1 cellular context compared by ENCODE assay signal in genomic region chr1:206672844-206673758, GRCh38.
TF ChIP-seq lines count a peak whose summit lies in the region.

No MANE protein-coding gene starts in this region.

TF ChIP-seq in K562, 482 proteins besides CTCF, POLR2A, EP300 and RAD21 (continued from another document and continues in another):
- TF ChIP-seq UBTF (IDR thresholded peaks at IDR 0.05; ENCODE audit: borderline replicate concordance in 1 of 2, low read depth in 2 of 2, low read length in 2 of 2) (peak in 1 of 2 experiments; percentile 85; a peak in 1 of 4 replicates), OTX1 (CRISPR knock-in tag; IDR thresholded peaks at IDR 0.05) (peak; percentile 80; the same call in 1 of the 2 replicates), PHF8 (IDR thresholded peaks at IDR 0.05; ENCODE audit: borderline replicate concordance, low read length) (no peak), ZBTB33 (CRISPR knock-in tag; IDR thresholded peaks at IDR 0.05) (peak; percentile 59; the same call in 1 of the 2 replicates), ZNF146 (CRISPR knock-in tag; IDR thresholded peaks at IDR 0.05; ENCODE audit: unreplicated experiment) (no peak), ZBTB2 (IDR thresholded peaks at IDR 0.05) (peak; percentile 72), SNAPC5 (CRISPR knock-in tag; IDR thresholded peaks at IDR 0.05) (no peak), ZNF639 (CRISPR knock-in tag; conservative IDR thresholded peaks at IDR 0.05 in 1 of 2, IDR thresholded peaks at IDR 0.05 in 1 of 2) (peak in 1 of 2 experiments; percentile 86; a peak in 2 of 4 replicates), SMC3 (conservative IDR thresholded peaks at IDR 0.05; ENCODE audit: insufficient read depth, low read depth, low read length) (no peak), CBX2 (IDR thresholded peaks at IDR 0.05; ENCODE audit: insufficient read depth, low read length, poor library complexity, severe bottlenecking) (no peak), ZNF507 (tag; conservative IDR thresholded peaks at IDR 0.05) (no peak), MITF (IDR thresholded peaks at IDR 0.05) (peak; percentile 94), ARHGAP35 (IDR thresholded peaks at IDR 0.05; ENCODE audit: partially characterized antibody) (peak; percentile 63), TAL1 (IDR thresholded peaks at IDR 0.05) (peak; percentile 97), ZBED1 (IDR thresholded peaks at IDR 0.05) (peak; percentile 88; the same call in 1 of the 2 replicates), ZHX1 (conservative IDR thresholded peaks at IDR 0.05; ENCODE audit: low read length) (no peak), ZBTB34 (CRISPR knock-in tag; IDR thresholded peaks at IDR 0.05) (no peak), NFIC (IDR thresholded peaks at IDR 0.05) (peak; percentile 87), HMBOX1 (IDR thresholded peaks at IDR 0.05) (peak; percentile 41; the same call in 1 of the 2 replicates), POLR2B (IDR thresholded peaks at IDR 0.05; ENCODE audit: low read depth, partially characterized antibody) (no peak), PTBP1 (IDR thresholded peaks at IDR 0.05; ENCODE audit: low read depth, low read length) (no peak), MTA2 (IDR thresholded peaks at IDR 0.05; ENCODE audit: low read depth) (peak; percentile 97), GTF2A2 (tag; IDR thresholded peaks at IDR 0.05) (no peak), HNRNPH1 (optimal IDR thresholded peaks at IDR 0.05; ENCODE audit: low read depth, low read length) (no peak), NELFE (IDR thresholded peaks at IDR 0.05; ENCODE audit: insufficient read depth, insufficient read length) (no peak), NR1H2 (CRISPR knock-in tag; IDR thresholded peaks at IDR 0.05) (no peak), PRPF4 (IDR thresholded peaks at IDR 0.05; ENCODE audit: insufficient read depth, low read depth, low read length, poor library complexity, severe bottlenecking) (no peak), SMARCE1 (IDR thresholded peaks at IDR 0.05) (peak; percentile 99), PREB (CRISPR knock-in tag; IDR thresholded peaks at IDR 0.05) (no peak), GMEB1 (CRISPR knock-in tag; IDR thresholded peaks at IDR 0.05) (peak; percentile 34; the same call in 1 of the 2 replicates), LCOR (CRISPR knock-in tag; IDR thresholded peaks at IDR 0.05) (peak; percentile 92; the same call in 1 of the 2 replicates), RAD51 (IDR thresholded peaks at IDR 0.05; ENCODE audit: borderline replicate concordance, low read depth) (no peak), ZNF184 (CRISPR knock-in tag; IDR thresholded peaks at IDR 0.05) (no peak), EWSR1 (IDR thresholded peaks at IDR 0.05; ENCODE audit: borderline replicate concordance, low read depth, partially characterized antibody) (no peak), PRDM10 (IDR thresholded peaks at IDR 0.05; ENCODE audit: partially characterized antibody) (peak; percentile 33), TEAD2 (tag; IDR thresholded peaks at IDR 0.05) (no peak; the same call in 1 of the 2 replicates)
